ENCODE assay signal across 8 cellular contexts in genomic region chr14:61694830-61695694, GRCh38. TPM values are rescaled to one million over a fixed set of nuclear protein-coding genes. Genes with fewer than 3 reads are reported as not detected.
DNase-seq lines count a peak whose midpoint lies in the region; ATAC-seq and TF ChIP-seq lines count a peak whose summit lies in the region.

Gene HIF1A (plus strand): TSS chr14:61695513. CDS start chr14:61695805, 292 bp downstream.

- POLR2A ChIA-PET in Panc1 (lab: Charles Lee), result no interaction called here

- TF ChIP-seq CTCF in Panc1 (IDR thresholded peaks at IDR 0.05), result no peak

- ATAC-seq in GM21723 (IDR thresholded peaks at IDR 0.05; ENCODE audit: unreplicated experiment), result peak; percentile 89
- ATAC-seq in Panc1, result peak; percentile 99

- WGBS in esophagus, 2 donors, result 0 to 1% methylated on average over 60 to 68 of the region's 68 CpGs

- H3K36me3 ChIP-seq in Panc1 (ENCODE audit: control insufficient read depth, insufficient read depth, low read length) (peaks cover 7% of the 10 kb centered on the region; the same call in 1 of the 2 replicates), esophagus (ENCODE audit: control insufficient read depth in 2 of 2, insufficient read depth in 2 of 2, low read length in 1 of 2) (no peaks in the 10 kb centered on the region), mucosa of stomach (ENCODE audit: control insufficient read depth, insufficient read depth, low read length) (no peaks in the 10 kb centered on the region)

- H3K9me3 ChIP-seq in Panc1 (ENCODE audit: control insufficient read depth, insufficient read depth, low read depth, low read length) (no peaks in the 10 kb centered on the region), esophagus (ENCODE audit: control insufficient read depth in 2 of 2, insufficient read depth in 1 of 2, low read depth in 1 of 2, low read length in 1 of 2) (no peaks in the 10 kb centered on the region), mucosa of stomach (ENCODE audit: control insufficient read depth, low read length) (no peaks in the 10 kb centered on the region)

- H3K4me3 ChIP-seq in Panc1 (ENCODE audit: low read depth in 2 of 2, low read length in 2 of 2) (peak within 1 kb of the TSS; percentile 73 to 94), esophagus (ENCODE audit: low read depth in 1 of 2, low read length in 2 of 2) (peak within 1 kb of the TSS; percentile 96 to 99), mucosa of stomach (ENCODE audit: low read length) (peak within 1 kb of the TSS; percentile 81)

- intact Hi-C loops in Panc1 (cut with micrococcal nuclease; ENCODE audit: unreplicated experiment), result no loop called here

- H3K9ac ChIP-seq in mucosa of stomach (ENCODE audit: low read length), result peak within 1 kb of the TSS; percentile 92

- in situ Hi-C loops in Panc1 (cut with HindIII; ENCODE audit: low pct_unique_long_range_greater_than_20kb, low sequenced_read_pairs), result no loop called here

- H3K4me1 ChIP-seq in Panc1 (ENCODE audit: control insufficient read depth, insufficient read depth, low read length), result peaks cover 15% of the 10 kb centered on the region
- H3K4me1 ChIP-seq in esophagus (ENCODE audit: control insufficient read depth in 2 of 2, insufficient read depth in 2 of 2, low read length in 1 of 2), result no peaks in the 10 kb centered on the region
- H3K4me1 ChIP-seq in mucosa of stomach (ENCODE audit: control insufficient read depth, insufficient read depth, low read length), result no peaks in the 10 kb centered on the region

- DNase-seq in DMS53 treated with DMSO at 0.1 percent for 48 hours (lab: John Stamatoyannopoulos, UW; ENCODE audit: unreplicated experiment) (peak; percentile 82), KG1 (lab: John Stamatoyannopoulos, UW) (peak; percentile 93), Panc1 (ENCODE audit: low read depth, low spot score) (peak; percentile 79)
- DNase-seq in activated T-cell treated with anti-CD3 and anti-CD28 coated beads, Interleukin-2, amount 50 U/mL, for 48 hours, result peak; percentile 94 to 96
- DNase-seq in stimulated activated CD8-positive, alpha-beta memory T cell treated with anti-CD3 and anti-CD28 coated beads, Interleukin-7, amount 100 ng/mL, for 1 hour (ENCODE audit: low read depth in 2 of 2), result peak; percentile 82 to 84

- CTCF ChIA-PET in Panc1 (lab: Charles Lee), result no interaction called here

- H3K27me3 ChIP-seq in Panc1 (ENCODE audit: control insufficient read depth, insufficient read depth, low read length) (no peaks in the 10 kb centered on the region), esophagus (ENCODE audit: control insufficient read depth in 1 of 2, insufficient read depth in 2 of 2, low read length in 2 of 2) (no peaks in the 10 kb centered on the region), mucosa of stomach (ENCODE audit: control insufficient read depth, insufficient read depth, low read length) (no peaks in the 10 kb centered on the region)

- H3K27ac ChIP-seq in Panc1 (ENCODE audit: low read length) (peak within 1 kb of the TSS; percentile 82), esophagus (ENCODE audit: low read depth in 2 of 2, low read length in 1 of 2) (peak within 1 kb of the TSS; percentile 96)

- no TSS peak for BruUV-seq in Panc1 (replicated peaks; lab: Mats Ljungman, UMichigan)

RNA-seq across cellular contexts. Expression of gene HIF1A, which starts in this region (rescaled TPM):
- 83.4 TPM for total RNA-seq in Panc1 (2021; ENCODE audit: unreplicated experiment)
- 40.7 TPM for polyA plus RNA-seq in Panc1 (2012; ENCODE audit: insufficient read length)
- polyA plus RNA-seq in esophagus, result 10 to 100 TPM; 23.4 to 47.5 TPM

Comparison
In these comparisons a context has a peak if more than half of its experiments do, and no peak if none do; other contexts are left out.
1. Peak in every context shown above with its lines: DNase-seq, ATAC-seq, H3K4me3 ChIP-seq and H3K27ac ChIP-seq.